1 cellular context compared by ENCODE assay signal in genomic region chr9:18393340-18394130, GRCh38.
TF ChIP-seq lines count a peak whose summit lies in the region.

No MANE protein-coding gene starts in this region.

TF ChIP-seq in HEK293, 187 proteins besides CTCF, POLR2A, EP300 and RAD21 (continued from another document):
- TF ChIP-seq, protein P1, sequence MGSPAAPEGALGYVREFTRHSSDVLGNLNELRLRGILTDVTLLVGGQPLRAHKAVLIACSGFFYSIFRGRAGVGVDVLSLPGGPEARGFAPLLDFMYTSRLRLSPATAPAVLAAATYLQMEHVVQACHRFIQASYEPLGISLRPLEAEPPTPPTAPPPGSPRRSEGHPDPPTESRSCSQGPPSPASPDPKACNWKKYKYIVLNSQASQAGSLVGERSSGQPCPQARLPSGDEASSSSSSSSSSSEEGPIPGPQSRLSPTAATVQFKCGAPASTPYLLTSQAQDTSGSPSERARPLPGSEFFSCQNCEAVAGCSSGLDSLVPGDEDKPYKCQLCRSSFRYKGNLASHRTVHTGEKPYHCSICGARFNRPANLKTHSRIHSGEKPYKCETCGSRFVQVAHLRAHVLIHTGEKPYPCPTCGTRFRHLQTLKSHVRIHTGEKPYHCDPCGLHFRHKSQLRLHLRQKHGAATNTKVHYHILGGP (tag by site-specific recombination; IDR thresholded peaks at IDR 0.05), result no peak
- TF ChIP-seq, protein P2, sequence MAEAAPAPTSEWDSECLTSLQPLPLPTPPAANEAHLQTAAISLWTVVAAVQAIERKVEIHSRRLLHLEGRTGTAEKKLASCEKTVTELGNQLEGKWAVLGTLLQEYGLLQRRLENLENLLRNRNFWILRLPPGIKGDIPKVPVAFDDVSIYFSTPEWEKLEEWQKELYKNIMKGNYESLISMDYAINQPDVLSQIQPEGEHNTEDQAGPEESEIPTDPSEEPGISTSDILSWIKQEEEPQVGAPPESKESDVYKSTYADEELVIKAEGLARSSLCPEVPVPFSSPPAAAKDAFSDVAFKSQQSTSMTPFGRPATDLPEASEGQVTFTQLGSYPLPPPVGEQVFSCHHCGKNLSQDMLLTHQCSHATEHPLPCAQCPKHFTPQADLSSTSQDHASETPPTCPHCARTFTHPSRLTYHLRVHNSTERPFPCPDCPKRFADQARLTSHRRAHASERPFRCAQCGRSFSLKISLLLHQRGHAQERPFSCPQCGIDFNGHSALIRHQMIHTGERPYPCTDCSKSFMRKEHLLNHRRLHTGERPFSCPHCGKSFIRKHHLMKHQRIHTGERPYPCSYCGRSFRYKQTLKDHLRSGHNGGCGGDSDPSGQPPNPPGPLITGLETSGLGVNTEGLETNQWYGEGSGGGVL (tag by site-specific recombination; IDR thresholded peaks at IDR 0.05), result peak; percentile 45
- TF ChIP-seq SETDB1 (IDR thresholded peaks at IDR 0.05; ENCODE audit: insufficient read length, low read length) (peak; percentile 49), MYNN (tag by site-specific recombination; IDR thresholded peaks at IDR 0.05; ENCODE audit: borderline replicate concordance) (0 out of 2 replicates have a peak, but pooled peaks have one; percentile 24), ZNF626 (tag by site-specific recombination; IDR thresholded peaks at IDR 0.05) (no peak), ZNF76 (tag by site-specific recombination; IDR thresholded peaks at IDR 0.05; ENCODE audit: borderline replicate concordance, low read depth) (0 out of 2 replicates have a peak, but pooled peaks have one; percentile 39), ZNF518A (tag by site-specific recombination; conservative IDR thresholded peaks at IDR 0.05; ENCODE audit: low read depth) (peak; percentile 65)
- TF ChIP-seq, protein P3, sequence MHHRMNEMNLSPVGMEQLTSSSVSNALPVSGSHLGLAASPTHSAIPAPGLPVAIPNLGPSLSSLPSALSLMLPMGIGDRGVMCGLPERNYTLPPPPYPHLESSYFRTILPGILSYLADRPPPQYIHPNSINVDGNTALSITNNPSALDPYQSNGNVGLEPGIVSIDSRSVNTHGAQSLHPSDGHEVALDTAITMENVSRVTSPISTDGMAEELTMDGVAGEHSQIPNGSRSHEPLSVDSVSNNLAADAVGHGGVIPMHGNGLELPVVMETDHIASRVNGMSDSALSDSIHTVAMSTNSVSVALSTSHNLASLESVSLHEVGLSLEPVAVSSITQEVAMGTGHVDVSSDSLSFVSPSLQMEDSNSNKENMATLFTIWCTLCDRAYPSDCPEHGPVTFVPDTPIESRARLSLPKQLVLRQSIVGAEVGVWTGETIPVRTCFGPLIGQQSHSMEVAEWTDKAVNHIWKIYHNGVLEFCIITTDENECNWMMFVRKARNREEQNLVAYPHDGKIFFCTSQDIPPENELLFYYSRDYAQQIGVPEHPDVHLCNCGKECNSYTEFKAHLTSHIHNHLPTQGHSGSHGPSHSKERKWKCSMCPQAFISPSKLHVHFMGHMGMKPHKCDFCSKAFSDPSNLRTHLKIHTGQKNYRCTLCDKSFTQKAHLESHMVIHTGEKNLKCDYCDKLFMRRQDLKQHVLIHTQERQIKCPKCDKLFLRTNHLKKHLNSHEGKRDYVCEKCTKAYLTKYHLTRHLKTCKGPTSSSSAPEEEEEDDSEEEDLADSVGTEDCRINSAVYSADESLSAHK (tag by site-specific recombination; IDR thresholded peaks at IDR 0.05), result peak; percentile 31; the same call in 1 of the 2 replicates
- TF ChIP-seq, protein P4, sequence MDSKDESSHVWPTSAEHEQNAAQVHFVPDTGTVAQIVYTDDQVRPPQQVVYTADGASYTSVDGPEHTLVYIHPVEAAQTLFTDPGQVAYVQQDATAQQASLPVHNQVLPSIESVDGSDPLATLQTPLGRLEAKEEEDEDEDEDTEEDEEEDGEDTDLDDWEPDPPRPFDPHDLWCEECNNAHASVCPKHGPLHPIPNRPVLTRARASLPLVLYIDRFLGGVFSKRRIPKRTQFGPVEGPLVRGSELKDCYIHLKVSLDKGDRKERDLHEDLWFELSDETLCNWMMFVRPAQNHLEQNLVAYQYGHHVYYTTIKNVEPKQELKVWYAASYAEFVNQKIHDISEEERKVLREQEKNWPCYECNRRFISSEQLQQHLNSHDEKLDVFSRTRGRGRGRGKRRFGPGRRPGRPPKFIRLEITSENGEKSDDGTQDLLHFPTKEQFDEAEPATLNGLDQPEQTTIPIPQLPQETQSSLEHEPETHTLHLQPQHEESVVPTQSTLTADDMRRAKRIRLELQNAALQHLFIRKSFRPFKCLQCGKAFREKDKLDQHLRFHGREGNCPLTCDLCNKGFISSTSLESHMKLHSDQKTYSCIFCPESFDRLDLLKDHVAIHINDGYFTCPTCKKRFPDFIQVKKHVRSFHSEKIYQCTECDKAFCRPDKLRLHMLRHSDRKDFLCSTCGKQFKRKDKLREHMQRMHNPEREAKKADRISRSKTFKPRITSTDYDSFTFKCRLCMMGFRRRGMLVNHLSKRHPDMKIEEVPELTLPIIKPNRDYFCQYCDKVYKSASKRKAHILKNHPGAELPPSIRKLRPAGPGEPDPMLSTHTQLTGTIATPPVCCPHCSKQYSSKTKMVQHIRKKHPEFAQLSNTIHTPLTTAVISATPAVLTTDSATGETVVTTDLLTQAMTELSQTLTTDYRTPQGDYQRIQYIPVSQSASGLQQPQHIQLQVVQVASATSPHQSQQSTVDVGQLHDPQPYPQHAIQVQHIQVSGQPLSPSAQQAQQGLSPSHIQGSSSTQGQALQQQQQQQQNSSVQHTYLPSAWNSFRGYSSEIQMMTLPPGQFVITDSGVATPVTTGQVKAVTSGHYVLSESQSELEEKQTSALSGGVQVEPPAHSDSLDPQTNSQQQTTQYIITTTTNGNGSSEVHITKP (tag by site-specific recombination; IDR thresholded peaks at IDR 0.05), result peak; percentile 91
